ENCODE assay signal across 20 cellular contexts in genomic region chr4:186703510-186703909, GRCh38. TPM values are rescaled to one million over a fixed set of nuclear protein-coding genes. Genes with fewer than 3 reads are reported as not detected.
DNase-seq lines count a peak whose midpoint lies in the region; ATAC-seq and TF ChIP-seq lines count a peak whose summit lies in the region.
"Had no signal": no experiment of that assay in that cellular context is flagged by ENCODE, and none has a peak within 500 bp of the region (broad histone marks: within the 10 kb centered on the region; RNA-seq: fewer than 3 reads in every experiment).

No MANE protein-coding gene starts in this region.

- no peak for DNase-seq in right atrium auricular region (ENCODE audit: low spot score)
- no peak for DNase-seq in left ventricle myocardium superior
- DNase-seq in epithelial cell of prostate (ENCODE audit: low read depth, low spot score), result no peak
- DNase-seq in neural progenitor cell (ENCODE audit: low spot score), result no peak
- no peak for DNase-seq in tibial artery
- DNase-seq in Karpas-422, result no peak
- no peak for DNase-seq in NCI-H1930 (lab: John Stamatoyannopoulos, UW)
- DNase-seq in UCSD-AML1 (lab: John Stamatoyannopoulos, UW; ENCODE audit: unreplicated experiment), result no peak
- DNase-seq: C1 segment of cervical spinal cord, GDM1, GM23248, HCEC 1CT, MV-4-11, NCI-H1417, NCI-H187 treated with DMSO at 0.1 percent for 48 hours, NCI-H446 treated with DMSO at 0.1 percent for 48 hours, NCI-H748 treated with DMSO at 0.1 percent for 48 hours, OCI-M1 had no signal

- H3K27me3 Mint-ChIP-seq in neural progenitor cell (ENCODE audit: insufficient read depth, low read depth), result peaks cover 2% of the 10 kb centered on the region

- peaks cover 98% of the 10 kb centered on the region for H4K20me1 ChIP-seq in neural progenitor cell (ENCODE audit: low read depth)
- no peaks in the 10 kb centered on the region for H4K20me1 ChIP-seq in Karpas-422 (ENCODE audit: insufficient read depth, low read depth, low read length)

- peaks cover 41% of the 10 kb centered on the region for H3F3A ChIP-seq in neural progenitor cell (ENCODE audit: low read depth)

- intact Hi-C loops in left ventricle myocardium superior (cut with micrococcal nuclease) (no loop called here), tibial artery (cut with DNase I; ENCODE audit: low total_unique reads) (no loop called here)

- peaks cover 61% of the 10 kb centered on the region for H3K36me3 Mint-ChIP-seq in neural progenitor cell

- peaks cover 100% of the 10 kb centered on the region for H3K79me2 ChIP-seq in neural progenitor cell (ENCODE audit: low read depth)
- no peaks in the 10 kb centered on the region for H3K79me2 ChIP-seq in Karpas-422 (ENCODE audit: low read length)

- no peak for ATAC-seq in left ventricle myocardium superior
- ATAC-seq: GM12878 had no signal

- H3K4me1 Mint-ChIP-seq in neural progenitor cell, result peaks cover 47% of the 10 kb centered on the region

- no peak overlapping the region for H3K4me3 ChIP-seq in right atrium auricular region
- no peak overlapping the region for H3K4me3 ChIP-seq in neural progenitor cell
- H3K4me3 ChIP-seq in tibial artery, result no peak overlapping the region
- no peak overlapping the region for H3K4me3 ChIP-seq in Karpas-422 (ENCODE audit: low read length)
- H3K4me3 ChIP-seq: GM12878, GM23248 had no signal

- H3K4me1 ChIP-seq in right atrium auricular region (peaks cover 0 to 79% of the 10 kb centered on the region in 2 donors), neural progenitor cell (peaks cover 47% of the 10 kb centered on the region), tibial artery (peaks cover 0 to 77% (median 54%) of the 10 kb centered on the region in 4 donors), Karpas-422 (ENCODE audit: low read length) (no peaks in the 10 kb centered on the region)

- no peaks in the 10 kb centered on the region for H3K9me3 ChIP-seq in right atrium auricular region
- H3K9me3 ChIP-seq in neural progenitor cell (ENCODE audit: low read depth), result no peaks in the 10 kb centered on the region
- H3K9me3 ChIP-seq in tibial artery, result no peaks in the 10 kb centered on the region
- no peaks in the 10 kb centered on the region for H3K9me3 ChIP-seq in Karpas-422 (ENCODE audit: low read length)

- peak overlapping the region; percentile 35 for H3K27ac Mint-ChIP-seq in neural progenitor cell

- H3K27me3 ChIP-seq in right atrium auricular region (no peaks in the 10 kb centered on the region), neural progenitor cell (no peaks in the 10 kb centered on the region), tibial artery (no peaks in the 10 kb centered on the region), Karpas-422 (ENCODE audit: low read length) (no peaks in the 10 kb centered on the region)

- peak overlapping the region; percentile 75 for H3K4me2 ChIP-seq in neural progenitor cell
- H3K4me2 ChIP-seq in Karpas-422 (ENCODE audit: low read depth, low read length, poor library complexity, severe bottlenecking), result no peak overlapping the region

- peak overlapping the region; percentile 91 to 92 for H3K27ac ChIP-seq in right atrium auricular region
- peak overlapping the region; percentile 16 for H3K27ac ChIP-seq in epithelial cell of prostate
- peak overlapping the region; percentile 72 for H3K27ac ChIP-seq in neural progenitor cell
- peak overlapping the region; percentile 85 to 86 for H3K27ac ChIP-seq in tibial artery
- H3K27ac ChIP-seq in Karpas-422 (ENCODE audit: low read length), result no peak overlapping the region
- H3K27ac ChIP-seq: GM23248, HL-60 had no signal

- no peak overlapping the region for H3K4me3 Mint-ChIP-seq in neural progenitor cell

- H3K9me3 Mint-ChIP-seq in neural progenitor cell, result peaks cover 14% of the 10 kb centered on the region

- H3K9me2 ChIP-seq in Karpas-422 (replicated peaks; ENCODE audit: insufficient read depth, low read length), result no peaks in the 10 kb centered on the region

- H3K36me3 ChIP-seq in right atrium auricular region (peaks cover 7% of the 10 kb centered on the region), neural progenitor cell (peaks cover 11% of the 10 kb centered on the region), tibial artery (peaks cover 19 to 22% (median 22%) of the 10 kb centered on the region in 3 donors), Karpas-422 (ENCODE audit: insufficient read depth, low read length) (no peaks in the 10 kb centered on the region)

- no peak for TF ChIP-seq CTCF in right atrium auricular region (IDR thresholded peaks at IDR 0.05)
- TF ChIP-seq CTCF in neural progenitor cell (IDR thresholded peaks at IDR 0.05), result no peak
- TF ChIP-seq CTCF in tibial artery (IDR thresholded peaks at IDR 0.05), result no peak

- H2AFZ ChIP-seq in neural progenitor cell (replicated peaks), result no peak overlapping the region
- no peak overlapping the region for H2AFZ ChIP-seq in Karpas-422 (ENCODE audit: low read length)
- H2AFZ ChIP-seq: GM23248 had no signal

- H3K9ac ChIP-seq in neural progenitor cell (no peak overlapping the region), Karpas-422 (ENCODE audit: low read length) (no peak overlapping the region)
- H3K9ac ChIP-seq: GM23248 had no signal

RNA-seq across cellular contexts. Expression of gene FAT1, which starts 20.1 kb away (rescaled TPM):
- total RNA-seq in right atrium auricular region, result 10 to 100 TPM; 70.3 to 89.5 TPM
- total RNA-seq in left ventricle myocardium superior, result 61.8 TPM
- total RNA-seq in neural progenitor cell (ENCODE audit: low replicate concordance), result 400 and 517 TPM in 2 replicates
- total RNA-seq in Karpas-422 (2014; rRNA removed; shearing (Covaris generic); ENCODE audit: low replicate concordance), result 0.15 TPM in 1 of 2 replicates, not detected in the other

Comparison
In these comparisons a context has a peak if more than half of its experiments do, and no peak if none do; other contexts are left out.
1. RNA of gene FAT1, which starts 20.1 kb away (total RNA-seq): 400 to 517 TPM in neural progenitor cell, 70.3 to 89.5 TPM in right atrium auricular region and 61.8 TPM in left ventricle myocardium superior (single experiment); 0.15 TPM in Karpas-422; every median in the first group is over 10 times any median in the second.